Comparison of ENCODE assay signal across 11 cellular contexts in genomic region chr10:7520496-7521485, GRCh38.
DNase-seq lines count a peak whose midpoint lies in the region; ATAC-seq and TF ChIP-seq lines count a peak whose summit lies in the region.
"Had no signal": no experiment of that assay in that cellular context is flagged by ENCODE, and none has a peak within 500 bp of the region (broad histone marks: within the 10 kb centered on the region; RNA-seq: fewer than 3 reads in every experiment).

No MANE protein-coding gene starts in this region.

- no peaks in the 10 kb centered on the region for H3K4me1 ChIP-seq in mucosa of descending colon (ENCODE audit: low read depth)

- H3K27me3 Mint-ChIP-seq in activated naive CD4-positive, alpha-beta T cell treated with anti-CD3 and anti-CD28 coated beads, Interleukin-2, amount 50 U/mL, for 24 hours, result no peaks in the 10 kb centered on the region
- H3K27me3 Mint-ChIP-seq in stimulated activated memory B cell treated with anti-CD40 and anti-IgM and Interleukin-4, amounts not matched to agents 10 μg/mL and 1 μg/mL and 100 μg/mL, for 72 hours, result peaks cover 9% of the 10 kb centered on the region

- TF ChIP-seq CTCF in mucosa of descending colon (IDR thresholded peaks at IDR 0.05), result no peak

- no peak overlapping the region for H3K4me3 ChIP-seq in mucosa of descending colon
- H3K4me3 ChIP-seq: ovary had no signal

- H3K36me3 Mint-ChIP-seq in activated naive CD4-positive, alpha-beta T cell treated with anti-CD3 and anti-CD28 coated beads, Interleukin-2, amount 50 U/mL, for 24 hours, result no peaks in the 10 kb centered on the region
- H3K36me3 Mint-ChIP-seq in activated naive CD4-positive, alpha-beta T cell treated with anti-CD3 and anti-CD28 coated beads, Interleukin-2, amount 50 U/mL, for 72 hours, result no peaks in the 10 kb centered on the region
- H3K36me3 Mint-ChIP-seq in stimulated activated memory B cell treated with anti-CD40 and anti-IgM and Interleukin-4, amounts not matched to agents 10 μg/mL and 1 μg/mL and 100 μg/mL, for 72 hours, result no peaks in the 10 kb centered on the region

- H3K4me1 Mint-ChIP-seq in activated naive CD4-positive, alpha-beta T cell treated with anti-CD3 and anti-CD28 coated beads, Interleukin-2, amount 50 U/mL, for 24 hours, result peaks cover 24% of the 10 kb centered on the region
- peaks cover 28% of the 10 kb centered on the region for H3K4me1 Mint-ChIP-seq in stimulated activated memory B cell treated with anti-CD40 and anti-IgM and Interleukin-4, amounts not matched to agents 10 μg/mL and 1 μg/mL and 100 μg/mL, for 72 hours

- no peaks in the 10 kb centered on the region for H3K9me3 Mint-ChIP-seq in activated naive CD4-positive, alpha-beta T cell treated with anti-CD3 and anti-CD28 coated beads, Interleukin-2, amount 50 U/mL, for 24 hours
- no peaks in the 10 kb centered on the region for H3K9me3 Mint-ChIP-seq in activated naive CD4-positive, alpha-beta T cell treated with anti-CD3 and anti-CD28 coated beads, Interleukin-2, amount 50 U/mL, for 72 hours
- H3K9me3 Mint-ChIP-seq in stimulated activated memory B cell treated with anti-CD40 and anti-IgM and Interleukin-4, amounts not matched to agents 10 μg/mL and 1 μg/mL and 100 μg/mL, for 72 hours, result peaks cover 4% of the 10 kb centered on the region

- no peak for DNase-seq in activated naive CD4-positive, alpha-beta T cell treated with anti-CD3 and anti-CD28 coated beads, Interleukin-2, amount 50 U/mL, for 72 hours (ENCODE audit: low spot score in 2 of 2)
- no peak for DNase-seq in NK-92 (lab: John Stamatoyannopoulos, UW; ENCODE audit: unreplicated experiment)
- DNase-seq in NCI-H82 treated with DMSO at 0.1 percent for 48 hours (lab: John Stamatoyannopoulos, UW; ENCODE audit: unreplicated experiment), result no peak
- DNase-seq in mucosa of descending colon, result no peak
- DNase-seq: activated naive CD4-positive, alpha-beta T cell treated with anti-CD3 and anti-CD28 coated beads, Interleukin-2, amount 50 U/mL, for 16 hours; effector memory CD4-positive, alpha-beta T cell; ovary had no signal

- no peak for ATAC-seq in activated naive CD4-positive, alpha-beta T cell treated with anti-CD3 and anti-CD28 coated beads, Interleukin-2, amount 50 U/mL, for 72 hours
- ATAC-seq in GM21825 (IDR thresholded peaks at IDR 0.05; ENCODE audit: unreplicated experiment), result peak; percentile 76
- peak; percentile 67 for ATAC-seq in HG03521 (IDR thresholded peaks at IDR 0.05; ENCODE audit: unreplicated experiment)
- ATAC-seq in stimulated activated memory B cell treated with anti-CD40 and anti-IgM and Interleukin-4, amounts not matched to agents 10 μg/mL and 1 μg/mL and 100 μg/mL, for 72 hours, result peak; percentile 75
- ATAC-seq in mucosa of descending colon, result no peak

- no peaks in the 10 kb centered on the region for H3K36me3 ChIP-seq in mucosa of descending colon (ENCODE audit: low read depth)
- H3K36me3 ChIP-seq: ovary had no signal

- no peak overlapping the region for H3K4me3 Mint-ChIP-seq in activated naive CD4-positive, alpha-beta T cell treated with anti-CD3 and anti-CD28 coated beads, Interleukin-2, amount 50 U/mL, for 24 hours
- no peak overlapping the region for H3K4me3 Mint-ChIP-seq in stimulated activated memory B cell treated with anti-CD40 and anti-IgM and Interleukin-4, amounts not matched to agents 10 μg/mL and 1 μg/mL and 100 μg/mL, for 72 hours

- intact Hi-C loops in mucosa of descending colon (cut with DNase I, micrococcal nuclease), result loop anchor here in 1 of 2 donors (5.0 kb wide), 1 partner anchor 167 kb away; no protein-coding TSS in a partner anchor

- H3K27ac Mint-ChIP-seq in activated naive CD4-positive, alpha-beta T cell treated with anti-CD3 and anti-CD28 coated beads, Interleukin-2, amount 50 U/mL, for 24 hours, result peak overlapping the region; percentile 6
- H3K27ac Mint-ChIP-seq in activated naive CD4-positive, alpha-beta T cell treated with anti-CD3 and anti-CD28 coated beads, Interleukin-2, amount 50 U/mL, for 72 hours, result peak overlapping the region in 1 of 2 donors; percentile 44
- H3K27ac Mint-ChIP-seq in stimulated activated memory B cell treated with anti-CD40 and anti-IgM and Interleukin-4, amounts not matched to agents 10 μg/mL and 1 μg/mL and 100 μg/mL, for 72 hours, result peak overlapping the region; percentile 12

- no peaks in the 10 kb centered on the region for H3K9me3 ChIP-seq in mucosa of descending colon
- H3K9me3 ChIP-seq: ovary had no signal

Comparison
In these comparisons a context has a peak if more than half of its experiments do, and no peak if none do; other contexts are left out.
1. ATAC-seq: peak in GM21825 (single experiment), HG03521 (single experiment) and stimulated activated memory B cell treated with anti-CD40 and anti-IgM and Interleukin-4, amounts not matched to agents 10 μg/mL and 1 μg/mL and 100 μg/mL, for 72 hours (single experiment); none in activated naive CD4-positive, alpha-beta T cell treated with anti-CD3 and anti-CD28 coated beads, Interleukin-2, amount 50 U/mL, for 72 hours (0 of 2) and mucosa of descending colon (single experiment).